Comparison of ENCODE assay signal across 27 cellular contexts in the genomic region with DNA sequence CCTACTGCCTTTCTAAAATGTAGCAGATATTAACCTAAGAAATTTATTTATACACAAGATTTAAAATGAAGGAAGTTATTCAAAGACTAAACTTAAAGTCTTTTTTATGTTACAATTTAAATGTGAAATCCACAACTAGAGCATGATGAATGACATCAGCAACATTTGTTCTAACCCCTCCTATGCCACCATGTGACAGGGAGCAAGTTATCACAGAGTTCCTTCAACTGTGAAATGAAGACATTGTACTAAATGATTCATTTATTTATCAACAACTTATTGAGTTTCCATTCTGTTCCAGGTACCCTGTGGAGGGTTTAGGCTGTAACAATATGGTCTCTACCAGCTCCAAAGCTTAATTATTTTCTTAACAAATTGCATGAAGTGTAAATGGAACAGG.
"Had no signal": no experiment of that assay in that cellular context is flagged by ENCODE, and none has a peak within 500 bp of the region (broad histone marks: within the 10 kb centered on the region; RNA-seq: fewer than 3 reads in every experiment).

No MANE protein-coding gene starts in this region.

- H3K4me1 Mint-ChIP-seq: central memory CD8-positive, alpha-beta T cell; stimulated activated memory B cell treated with anti-CD40 and anti-IgM and Interleukin-4, amounts not matched to agents 10 μg/mL and 1 μg/mL and 100 μg/mL, for 72 hours had no signal

- H3K4me3 Mint-ChIP-seq: central memory CD8-positive, alpha-beta T cell; dendritic cell treated with granulocyte-macrophage colony-stimulating factor and Interleukin-4, amounts not matched to agents 40 ng/mL and 50 ng/mL, for 4 days; effector memory CD8-positive, alpha-beta T cell; natural killer cell treated with Interleukin-12 subunit alpha and Interleukin-12 subunit beta and Interleukin-15 and Interleukin-18, amount 100 ng/mL, for 72 hours; stimulated activated memory B cell treated with anti-CD40 and anti-IgM and Interleukin-4, amounts not matched to agents 10 μg/mL and 1 μg/mL and 100 μg/mL, for 72 hours; stimulated activated naive CD8-positive, alpha-beta T cell treated with anti-CD3 and anti-CD28 coated beads, Interleukin-15, Interleukin-2, amounts not matched to agents 100 ng/mL and 50 ng/mL, for 24 hours had no signal

- H3K27ac Mint-ChIP-seq: dendritic cell treated with granulocyte-macrophage colony-stimulating factor and Interleukin-4, amounts not matched to agents 40 ng/mL and 50 ng/mL, for 4 days; effector memory CD8-positive, alpha-beta T cell; natural killer cell treated with Interleukin-12 subunit alpha and Interleukin-12 subunit beta and Interleukin-15 and Interleukin-18, amount 100 ng/mL, for 72 hours; stimulated activated memory B cell treated with anti-CD40 and anti-IgM and Interleukin-4, amounts not matched to agents 10 μg/mL and 1 μg/mL and 100 μg/mL, for 72 hours; stimulated activated naive CD8-positive, alpha-beta T cell treated with anti-CD3 and anti-CD28 coated beads, Interleukin-15, Interleukin-2, amounts not matched to agents 100 ng/mL and 50 ng/mL, for 24 hours had no signal

- H3K4me1 ChIP-seq: heart left ventricle, left ventricle myocardium inferior, lower lobe of right lung, pancreas, prostate gland, right lobe of liver, spleen, tibial artery, upper lobe of right lung had no signal

- H3K27me3 Mint-ChIP-seq: central memory CD8-positive, alpha-beta T cell; dendritic cell treated with granulocyte-macrophage colony-stimulating factor and Interleukin-4, amounts not matched to agents 40 ng/mL and 50 ng/mL, for 4 days; effector memory CD8-positive, alpha-beta T cell; natural killer cell treated with Interleukin-12 subunit alpha and Interleukin-12 subunit beta and Interleukin-15 and Interleukin-18, amount 100 ng/mL, for 72 hours; stimulated activated memory B cell treated with anti-CD40 and anti-IgM and Interleukin-4, amounts not matched to agents 10 μg/mL and 1 μg/mL and 100 μg/mL, for 72 hours; stimulated activated naive CD8-positive, alpha-beta T cell treated with anti-CD3 and anti-CD28 coated beads, Interleukin-15, Interleukin-2, amounts not matched to agents 100 ng/mL and 50 ng/mL, for 24 hours had no signal

- ATAC-seq: effector memory CD8-positive, alpha-beta T cell; heart left ventricle; left cardiac atrium; lower lobe of right lung; natural killer cell treated with Interleukin-12 subunit alpha and Interleukin-12 subunit beta and Interleukin-15 and Interleukin-18, amount 100 ng/mL, for 72 hours; pancreas; right lobe of liver; stimulated activated memory B cell treated with anti-CD40 and anti-IgM and Interleukin-4, amounts not matched to agents 10 μg/mL and 1 μg/mL and 100 μg/mL, for 72 hours; upper lobe of right lung had no signal

- H3K27ac ChIP-seq: heart left ventricle, left ventricle myocardium inferior, lower lobe of right lung, pancreas, prostate gland, right lobe of liver, spleen, tibial artery, upper lobe of right lung had no signal

- H3K27me3 ChIP-seq: heart left ventricle, pancreas, right lobe of liver, spleen, tibial artery, upper lobe of right lung had no signal

- H3K9me3 Mint-ChIP-seq: central memory CD8-positive, alpha-beta T cell; dendritic cell treated with granulocyte-macrophage colony-stimulating factor and Interleukin-4, amounts not matched to agents 40 ng/mL and 50 ng/mL, for 4 days; effector memory CD8-positive, alpha-beta T cell; natural killer cell treated with Interleukin-12 subunit alpha and Interleukin-12 subunit beta and Interleukin-15 and Interleukin-18, amount 100 ng/mL, for 72 hours; stimulated activated memory B cell treated with anti-CD40 and anti-IgM and Interleukin-4, amounts not matched to agents 10 μg/mL and 1 μg/mL and 100 μg/mL, for 72 hours; stimulated activated naive CD8-positive, alpha-beta T cell treated with anti-CD3 and anti-CD28 coated beads, Interleukin-15, Interleukin-2, amounts not matched to agents 100 ng/mL and 50 ng/mL, for 24 hours had no signal

- FAIRE-seq: colon, frontal cortex, pancreas had no signal

- H3K36me3 ChIP-seq: left ventricle myocardium inferior, pancreas, prostate gland, right lobe of liver, tibial artery had no signal

- DNase-seq: effector memory CD8-positive, alpha-beta T cell; heart left ventricle; hypothalamus; islet precursor cell; left cardiac atrium; left ventricle myocardium inferior; lower lobe of right lung; mesenchymal stem cell; midbrain; occipital lobe; pancreas; retina; right lobe of liver; spleen; stimulated activated CD4-positive, alpha-beta T cell treated with anti-CD3 and anti-CD28 coated beads, Interleukin-15, amount 100 ng/mL, for 24 hours; stimulated activated CD4-positive, alpha-beta T cell treated with anti-CD3 and anti-CD28 coated beads, Interleukin-1b, Interleukin-23, amount 100 ng/mL, for 48 hours; stimulated activated CD4-positive, alpha-beta T cell treated with anti-CD3 and anti-CD28 coated beads, Interleukin-4, amount 100 ng/mL, for 24 hours; tibial artery; upper lobe of right lung had no signal

- H3K9me3 ChIP-seq: heart left ventricle, left ventricle myocardium inferior, lower lobe of right lung, pancreas, prostate gland, right lobe of liver, spleen, tibial artery, upper lobe of right lung had no signal

- H3K4me3 ChIP-seq: heart left ventricle, left ventricle myocardium inferior, lower lobe of right lung, pancreas, prostate gland, right lobe of liver, spleen, tibial artery, upper lobe of right lung had no signal
